Comparison of ENCODE assay signal across 17 cellular contexts in genomic region chr10:93977442-93977841, GRCh38. TPM values are rescaled to one million over a fixed set of nuclear protein-coding genes. Genes with fewer than 3 reads are reported as not detected.
"Had no signal": no experiment of that assay in that cellular context is flagged by ENCODE, and none has a peak within 500 bp of the region (broad histone marks: within the 10 kb centered on the region; RNA-seq: fewer than 3 reads in every experiment).

No MANE protein-coding gene starts in this region.

- H3K27ac ChIP-seq: body of pancreas, epithelial cell of prostate, skin epidermis, thyroid gland, vagina had no signal

- H3K4me1 ChIP-seq: body of pancreas, thyroid gland, vagina had no signal

- H3K4me3 ChIP-seq: body of pancreas, skin epidermis, thyroid gland, vagina had no signal

- H3K36me3 Mint-ChIP-seq: activated naive CD4-positive, alpha-beta T cell treated with anti-CD3 and anti-CD28 coated beads, Interleukin-2, amount 10 ng/mL, durations not matched to agents 7 days and 5 days had no signal

- H3K27ac Mint-ChIP-seq: activated naive CD4-positive, alpha-beta T cell treated with anti-CD3 and anti-CD28 coated beads, Interleukin-2, amount 10 ng/mL, durations not matched to agents 7 days and 5 days; activated T-helper 2 cell treated with anti-CD3 and anti-CD28 coated beads, Interferon-gamma antibody, Interleukin-2, Interleukin-4, amounts not matched to agents 10 μg/mL and 5 μg/mL and 100 μg/mL, durations not matched to agents 14 hours and 24 hours and 36 hours; naive thymus-derived CD4-positive, alpha-beta T cell had no signal

- H3K9me3 ChIP-seq: body of pancreas, thyroid gland, vagina had no signal

- H3K4me1 Mint-ChIP-seq: activated naive CD4-positive, alpha-beta T cell treated with anti-CD3 and anti-CD28 coated beads, Interleukin-2, amount 10 ng/mL, durations not matched to agents 7 days and 5 days; central memory CD8-positive, alpha-beta T cell; naive thymus-derived CD4-positive, alpha-beta T cell had no signal

- H3K4me3 Mint-ChIP-seq: activated naive CD4-positive, alpha-beta T cell treated with anti-CD3 and anti-CD28 coated beads, Interleukin-2, amount 10 ng/mL, durations not matched to agents 7 days and 5 days; central memory CD8-positive, alpha-beta T cell; naive thymus-derived CD4-positive, alpha-beta T cell had no signal

- H3K27me3 Mint-ChIP-seq: activated naive CD4-positive, alpha-beta T cell treated with anti-CD3 and anti-CD28 coated beads, Interleukin-2, amount 10 ng/mL, durations not matched to agents 7 days and 5 days; central memory CD8-positive, alpha-beta T cell had no signal

- ATAC-seq: body of pancreas; left cardiac atrium; naive thymus-derived CD4-positive, alpha-beta T cell had no signal

- DNase-seq: activated CD4-positive, alpha-beta T cell treated with anti-CD3 and anti-CD28 coated beads for 48 hours; activated CD8-positive, alpha-beta memory T cell treated with anti-CD3 and anti-CD28 coated beads for 24 hours; activated naive CD4-positive, alpha-beta T cell treated with anti-CD3 and anti-CD28 coated beads, Interleukin-2, amount 10 ng/mL, durations not matched to agents 7 days and 5 days; activated T-cell treated with anti-CD3 and anti-CD28 coated beads for 4 hours; body of pancreas; cortex of kidney; effector memory CD4-positive, alpha-beta T cell; left cardiac atrium; naive thymus-derived CD4-positive, alpha-beta T cell; retina; thyroid gland had no signal

- H3K27me3 ChIP-seq: body of pancreas, thyroid gland, vagina had no signal

- H3K36me3 ChIP-seq: thyroid gland, vagina had no signal

- H3K9me3 Mint-ChIP-seq: activated naive CD4-positive, alpha-beta T cell treated with anti-CD3 and anti-CD28 coated beads, Interleukin-2, amount 10 ng/mL, durations not matched to agents 7 days and 5 days; activated T-helper 2 cell treated with anti-CD3 and anti-CD28 coated beads, Interferon-gamma antibody, Interleukin-2, Interleukin-4, amounts not matched to agents 10 μg/mL and 5 μg/mL and 100 μg/mL, durations not matched to agents 14 hours and 24 hours and 36 hours; central memory CD8-positive, alpha-beta T cell had no signal

RNA-seq across cellular contexts. Expression of gene PLCE1, which starts 16.3 kb away (rescaled TPM):
- total RNA-seq: mononuclear cell had no signal
